In the genomic region with DNA sequence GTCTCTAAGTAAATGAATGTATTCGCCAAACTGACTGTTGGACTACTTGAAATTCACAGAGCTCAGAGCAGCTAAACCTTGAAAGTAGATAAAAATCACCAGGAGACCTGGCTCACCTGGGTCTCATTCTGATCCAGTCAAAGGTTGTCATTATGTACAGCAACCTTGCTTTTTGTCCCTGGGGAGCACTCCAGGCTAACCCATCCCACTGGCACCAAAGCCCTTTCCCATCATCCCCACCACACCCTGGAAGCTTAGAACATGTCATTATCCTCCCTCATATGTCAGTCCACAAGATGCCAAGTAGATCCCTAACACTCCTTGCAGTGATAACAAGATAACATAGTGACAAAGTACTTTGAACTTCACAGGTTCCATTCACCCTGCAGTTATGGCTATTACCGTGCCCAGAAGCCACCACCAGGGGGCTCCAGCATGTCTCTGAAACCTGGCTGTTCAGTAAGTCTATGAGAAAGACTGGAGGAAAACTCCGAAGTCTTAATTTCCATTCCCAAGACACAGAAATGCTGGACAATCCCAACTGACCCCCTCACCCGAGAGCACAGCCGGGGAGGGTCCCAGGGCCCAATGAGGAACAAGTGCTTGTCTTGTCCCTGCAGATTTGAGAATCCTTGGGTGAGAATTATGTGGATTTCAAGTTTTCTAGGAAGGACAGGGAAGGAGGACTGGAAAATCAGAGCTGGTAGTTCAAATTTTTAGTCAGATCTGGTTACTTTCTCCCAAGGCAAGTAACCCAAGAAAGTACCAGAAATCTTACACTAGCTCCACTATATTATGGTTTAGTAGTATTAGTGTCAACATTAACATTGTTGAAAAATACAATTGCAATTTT, we compare ENCODE assay signal across 8 cellular contexts. TPM values are rescaled to one million over a fixed set of nuclear protein-coding genes. Genes with fewer than 3 reads are reported as not detected.
DNase-seq lines count a peak whose midpoint lies in the region; ATAC-seq, FAIRE-seq and TF ChIP-seq lines count a peak whose summit lies in the region.

No MANE protein-coding gene starts in this region.

- CTCF ChIA-PET in A549 (lab: Yijun Ruan, JAX): interaction anchor here (0.6 to 4.4 kb wide), 69 partner anchors 8 to 1028 kb away, joined by 3 to 51 read pairs (median 4); a partner anchor contains a TSS

- no peak for TF ChIP-seq EP300 in A549 (IDR thresholded peaks at IDR 0.05)

- TF ChIP-seq CTCF in A549 (IDR thresholded peaks at IDR 0.05): peak; percentile 95
- TF ChIP-seq CTCF in GM12874 (IDR thresholded peaks at IDR 0.05; ENCODE audit: insufficient read depth, low read depth, low read length): peak; percentile 81

- peak; percentile 92 for TF ChIP-seq RAD21 in A549 (conservative IDR thresholded peaks at IDR 0.05 in 1 of 2, IDR thresholded peaks at IDR 0.05 in 1 of 2)

- POLR2A ChIA-PET in A549 (lab: Yijun Ruan, JAX): no interaction called here

- TF ChIP-seq POLR2A in A549 (IDR thresholded peaks at IDR 0.05; ENCODE audit: low read length): no peak

- peak; percentile 77 to 78 for DNase-seq in A549 (ENCODE audit: low read depth in 1 of 2, low spot score in 1 of 2)
- DNase-seq in KG1 (lab: John Stamatoyannopoulos, UW): peak; percentile 46
- peak; percentile 50 for DNase-seq in T-helper 22 cell (ENCODE audit: low read depth)
- peak in 51 of 58 donors; percentile 13 to 85 (median 58) for DNase-seq in anterior cingulate cortex (lab: John Stamatoyannopoulos, UW)
- peak; percentile 11 to 76 for DNase-seq in hippocampal formation (lab: John Stamatoyannopoulos, UW)
- DNase-seq in stimulated activated CD4-positive, alpha-beta T cell treated with anti-CD3 and anti-CD28 coated beads, Interleukin-12 subunit alpha, Interleukin-12 subunit beta, amount 100 ng/mL, for 24 hours (ENCODE audit: low read depth in 2 of 2): peak; percentile 20 to 55
- DNase-seq in frontal cortex (ENCODE audit: low spot score in 2 of 2): no peak

- peak overlapping the region; percentile 60; the same call in 2 of the 3 replicates for H3K4me2 ChIP-seq in A549

- H3K9me3 ChIP-seq in A549: 0 out of 3 replicates have a peak, but pooled peaks cover 6% of the 10 kb centered on the region

- peak overlapping the region; percentile 47 to 73; a peak in 4 of 6 replicates for H3K27ac ChIP-seq in A549

- H3K4me3 ChIP-seq in A549: no peak overlapping the region

- peak; percentile 96 to 99 for ATAC-seq in A549

- FAIRE-seq in A549 (lab: Jason Lieb, UNC): no peak
- no peak for FAIRE-seq in frontal cortex (lab: Jason Lieb, UNC)

- 24% methylated on average over 5 of the region's 5 CpGs for WGBS in A549 (ENCODE audit: missing lambda C conversion rate)

- H3K4me1 ChIP-seq in A549: peaks cover 4% of the 10 kb centered on the region; the same call in 2 of the 3 replicates

TF ChIP-seq in A549, 52 proteins besides CTCF, POLR2A, EP300 and RAD21:
- TF ChIP-seq, protein P1, sequence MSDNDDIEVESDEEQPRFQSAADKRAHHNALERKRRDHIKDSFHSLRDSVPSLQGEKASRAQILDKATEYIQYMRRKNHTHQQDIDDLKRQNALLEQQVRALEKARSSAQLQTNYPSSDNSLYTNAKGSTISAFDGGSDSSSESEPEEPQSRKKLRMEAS (IDR thresholded peaks at IDR 0.05): no peak
- TF ChIP-seq SMC3 (IDR thresholded peaks at IDR 0.05) (peak; percentile 97), HOXB5 (CRISPR knock-in tag; IDR thresholded peaks at IDR 0.05) (no peak)

RNA-seq across cellular contexts. Expression of a gene that starts 43.0 kb away (rescaled TPM):
- polyA plus RNA-seq in A549 (2011; rRNA removed) (31.3 and 32.8 TPM in 2 replicates), A549 (2017; fragmentation: RNase III; extraction: RNeasy Plus Mini Kit Qiagen cat#74134 plus additional on column Dnase treatment) (31.0 to 31.8 TPM (median 31.4 TPM) in 3 replicates)
- 6.2 and 6.6 TPM in 2 replicates for polyA plus RNA-seq in A549 (2012; cell fraction: cytosol; rRNA removed)
- polyA plus RNA-seq in A549 (2012; cell fraction: nucleus; rRNA removed): 4.2 and 7.8 TPM in 2 replicates
- polyA minus RNA-seq in A549 (2011; rRNA and poly(A)+ RNA removed): 20.9 and 23.6 TPM in 2 replicates
- 149 TPM for total RNA-seq in frontal cortex

Comparison
In these comparisons a context has a peak if more than half of its experiments do, and no peak if none do; other contexts are left out.
1. DNase-seq: peak in A549 (2 of 2), KG1 (single experiment), T-helper 22 cell (single experiment), anterior cingulate cortex (51 of 58), hippocampal formation (2 of 2) and stimulated activated CD4-positive, alpha-beta T cell treated with anti-CD3 and anti-CD28 coated beads, Interleukin-12 subunit alpha, Interleukin-12 subunit beta, amount 100 ng/mL, for 24 hours (2 of 2); none in frontal cortex (0 of 2).